17 cellular contexts compared by ENCODE assay signal in the genomic region with DNA sequence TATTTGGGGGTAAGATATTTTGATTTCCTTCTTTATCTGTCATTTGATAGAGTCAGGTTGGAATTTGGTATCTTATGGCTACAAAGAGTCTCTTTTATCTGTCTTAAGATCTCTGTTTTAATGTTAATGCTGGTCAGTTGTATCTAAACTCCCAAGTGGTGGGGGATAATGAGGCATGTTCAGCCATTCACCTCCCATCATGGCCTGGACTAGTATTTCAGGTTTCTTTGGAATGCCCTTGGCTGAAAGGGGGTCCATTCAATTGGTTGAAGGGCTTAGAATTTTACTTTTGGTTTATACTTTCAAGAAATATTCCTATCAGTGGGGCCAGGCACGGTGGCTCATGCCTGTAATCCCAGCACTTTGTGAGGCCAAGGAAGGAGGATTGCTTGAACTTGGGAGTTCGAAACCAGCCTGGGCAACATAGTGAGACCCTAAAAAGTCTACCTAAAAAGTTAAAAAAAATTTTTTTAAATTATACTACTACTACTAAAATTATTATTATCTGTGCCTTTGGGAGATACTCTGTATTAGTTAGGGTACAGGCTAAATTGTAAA. TPM values are rescaled to one million over a fixed set of nuclear protein-coding genes. Genes with fewer than 3 reads are reported as not detected.
DNase-seq lines count a peak whose midpoint lies in the region; ATAC-seq and TF ChIP-seq lines count a peak whose summit lies in the region.
"Had no signal": no experiment of that assay in that cellular context is flagged by ENCODE, and none has a peak within 500 bp of the region (broad histone marks: within the 10 kb centered on the region; RNA-seq: fewer than 3 reads in every experiment).

No MANE protein-coding gene starts in this region.

- H3K27ac ChIP-seq in neutrophil (peak overlapping the region; percentile 73), A673 (ENCODE audit: low read depth, low read length, poor library complexity, severe bottlenecking) (no peak overlapping the region)

- peak overlapping the region; percentile 63 for H3K27ac Mint-ChIP-seq in activated CD8-positive, alpha-beta memory T cell treated with anti-CD3 and anti-CD28 coated beads, Interleukin-2, amount 10 ng/mL, durations not matched to agents 7 days and 5 days
- peak overlapping the region; percentile 98 for H3K27ac Mint-ChIP-seq in T-helper 17 cell
- peak overlapping the region; percentile 97 for H3K27ac Mint-ChIP-seq in effector memory CD8-positive, alpha-beta T cell

- no peaks in the 10 kb centered on the region for H3K36me3 ChIP-seq in neutrophil
- H3K36me3 ChIP-seq in A673 (ENCODE audit: insufficient read depth, low read length, poor library complexity, severe bottlenecking), result no peaks in the 10 kb centered on the region
- H3K36me3 ChIP-seq: breast epithelium, right atrium auricular region had no signal

- H3K4me1 Mint-ChIP-seq in activated CD8-positive, alpha-beta memory T cell treated with anti-CD3 and anti-CD28 coated beads, Interleukin-2, amount 10 ng/mL, durations not matched to agents 7 days and 5 days, result peaks cover 63% of the 10 kb centered on the region
- H3K4me1 Mint-ChIP-seq in T-helper 17 cell, result peaks cover 51% of the 10 kb centered on the region
- H3K4me1 Mint-ChIP-seq in effector memory CD8-positive, alpha-beta T cell (ENCODE audit: low read depth in 2 of 2), result peaks cover 55 to 67% of the 10 kb centered on the region in 2 donors

- H3K4me3 ChIP-seq in neutrophil (ENCODE audit: low read depth in 1 of 2, low read length in 1 of 2), result peak overlapping the region in 1 of 2 experiments; percentile 73
- H3K4me3 ChIP-seq in A673 (ENCODE audit: low read depth, low read length, poor library complexity, severe bottlenecking), result no peak overlapping the region
- H3K4me3 ChIP-seq: breast epithelium, heart left ventricle, right atrium auricular region had no signal

- intact Hi-C loops in A673 (cut with micrococcal nuclease; ENCODE audit: unreplicated experiment), result no loop called here

- no peak for ATAC-seq in activated CD8-positive, alpha-beta memory T cell treated with anti-CD3 and anti-CD28 coated beads, Interleukin-2, amount 10 ng/mL, durations not matched to agents 7 days and 5 days
- no peak for ATAC-seq in T-helper 17 cell
- ATAC-seq in effector memory CD8-positive, alpha-beta T cell (replicated peaks), result no peak
- ATAC-seq: heart left ventricle had no signal

- DNase-seq in activated CD8-positive, alpha-beta memory T cell treated with anti-CD3 and anti-CD28 coated beads, Interleukin-2, amount 10 ng/mL, durations not matched to agents 7 days and 5 days, result no peak
- no peak for DNase-seq in activated CD8-positive, alpha-beta memory T cell treated with anti-CD3 and anti-CD28 coated beads for 24 hours
- DNase-seq in T-helper 17 cell (no peak), NCI-H524 treated with DMSO at 0.1 percent for 48 hours (lab: John Stamatoyannopoulos, UW) (no peak), A673 (ENCODE audit: low spot score) (no peak), middle frontal gyrus (ENCODE audit: extremely low spot score, low spot score) (no peak)
- no peak for DNase-seq in effector memory CD8-positive, alpha-beta T cell
- DNase-seq: activated CD4-positive, CD25-positive, alpha-beta regulatory T cell; dermis blood vessel endothelial cell; heart left ventricle; islet precursor cell; NCI-H187; NCI-H510A; T-helper 1 cell had no signal

- no peak overlapping the region for H3K4me3 Mint-ChIP-seq in activated CD8-positive, alpha-beta memory T cell treated with anti-CD3 and anti-CD28 coated beads, Interleukin-2, amount 10 ng/mL, durations not matched to agents 7 days and 5 days
- peak overlapping the region; percentile 15 for H3K4me3 Mint-ChIP-seq in T-helper 17 cell
- peak overlapping the region in 1 of 2 donors; percentile 55 for H3K4me3 Mint-ChIP-seq in effector memory CD8-positive, alpha-beta T cell

- peaks cover 69% of the 10 kb centered on the region for H3K36me3 Mint-ChIP-seq in activated CD8-positive, alpha-beta memory T cell treated with anti-CD3 and anti-CD28 coated beads, Interleukin-2, amount 10 ng/mL, durations not matched to agents 7 days and 5 days
- H3K36me3 Mint-ChIP-seq in T-helper 17 cell (ENCODE audit: low read depth), result peaks cover 12% of the 10 kb centered on the region
- peaks cover 27% of the 10 kb centered on the region for H3K36me3 Mint-ChIP-seq in effector memory CD8-positive, alpha-beta T cell (ENCODE audit: insufficient read depth)

- H3K4me1 ChIP-seq in neutrophil (ENCODE audit: control insufficient read depth in 1 of 2, insufficient read depth in 1 of 2, low read depth in 1 of 2, low read length in 1 of 2) (peaks cover 83 to 92% of the 10 kb centered on the region in 2 experiments), A673 (ENCODE audit: insufficient read depth, low read length, poor library complexity, severe bottlenecking) (peaks cover 24% of the 10 kb centered on the region)

- BruUV-seq in A673 (replicated peaks; lab: Mats Ljungman, UMichigan), result no TSS peak

- H3K9me3 ChIP-seq in T-helper 17 cell (ENCODE audit: control insufficient read depth, low read length, poor library complexity, severe bottlenecking) (no peaks in the 10 kb centered on the region), neutrophil (no peaks in the 10 kb centered on the region), A673 (ENCODE audit: low read depth, low read length, poor library complexity, severe bottlenecking) (no peaks in the 10 kb centered on the region)
- H3K9me3 ChIP-seq: breast epithelium, right atrium auricular region had no signal

- H3K27me3 ChIP-seq in neutrophil (no peaks in the 10 kb centered on the region), A673 (replicated peaks; ENCODE audit: insufficient read depth, low read depth, low read length, poor library complexity) (no peaks in the 10 kb centered on the region)
- H3K27me3 ChIP-seq: breast epithelium, heart left ventricle, right atrium auricular region had no signal

- POLR2A ChIA-PET in A673 (lab: Charles Lee; ENCODE audit: low non-redundant PET), result no interaction called here

- no peaks in the 10 kb centered on the region for H3K9me3 Mint-ChIP-seq in activated CD8-positive, alpha-beta memory T cell treated with anti-CD3 and anti-CD28 coated beads, Interleukin-2, amount 10 ng/mL, durations not matched to agents 7 days and 5 days (ENCODE audit: low read depth)
- no peaks in the 10 kb centered on the region for H3K9me3 Mint-ChIP-seq in effector memory CD8-positive, alpha-beta T cell

- no peaks in the 10 kb centered on the region for H3K27me3 Mint-ChIP-seq in activated CD8-positive, alpha-beta memory T cell treated with anti-CD3 and anti-CD28 coated beads, Interleukin-2, amount 10 ng/mL, durations not matched to agents 7 days and 5 days
- no peaks in the 10 kb centered on the region for H3K27me3 Mint-ChIP-seq in T-helper 17 cell
- no peaks in the 10 kb centered on the region for H3K27me3 Mint-ChIP-seq in effector memory CD8-positive, alpha-beta T cell

- TF ChIP-seq CTCF in neutrophil (IDR thresholded peaks at IDR 0.05) (no peak), A673 (conservative IDR thresholded peaks at IDR 0.05; ENCODE audit: low read depth, low read length) (no peak)

- CTCF ChIA-PET in activated CD8-positive, alpha-beta memory T cell treated with anti-CD3 and anti-CD28 coated beads, Interleukin-2, amount 10 ng/mL, durations not matched to agents 7 days and 5 days (lab: Charles Lee), result interaction anchor here (1.1 to 1.2 kb wide), 2 partner anchors 148 to 215 kb away, joined by 3 read pairs; no protein-coding TSS in a partner anchor
- CTCF ChIA-PET in A673 (lab: Charles Lee), result no interaction called here

RNA-seq across cellular contexts. Expression of gene DGLUCY, which starts 4.7 kb away (rescaled TPM):
- 100 to 1,000 TPM; 113 to 176 TPM for total RNA-seq in activated CD8-positive, alpha-beta memory T cell treated with anti-CD3 and anti-CD28 coated beads, Interleukin-2, amount 10 ng/mL, durations not matched to agents 7 days and 5 days
- total RNA-seq in T-helper 17 cell (10 to 100 TPM; 81.7 to 86.0 TPM), A673 (2021) (26.7 and 36.2 TPM in 2 replicates)

RNA-seq across cellular contexts. Expression of gene RPS6KA5, which starts 58.1 kb away (rescaled TPM):
- 10 to 100 TPM; 48.1 to 58.2 TPM for total RNA-seq in activated CD8-positive, alpha-beta memory T cell treated with anti-CD3 and anti-CD28 coated beads, Interleukin-2, amount 10 ng/mL, durations not matched to agents 7 days and 5 days
- total RNA-seq in T-helper 17 cell (10 to 100 TPM; 35.4 to 42.0 TPM), A673 (2021) (7.6 and 7.9 TPM in 2 replicates)
